Comparison of ENCODE assay signal across 1 cellular context in the genomic region with DNA sequence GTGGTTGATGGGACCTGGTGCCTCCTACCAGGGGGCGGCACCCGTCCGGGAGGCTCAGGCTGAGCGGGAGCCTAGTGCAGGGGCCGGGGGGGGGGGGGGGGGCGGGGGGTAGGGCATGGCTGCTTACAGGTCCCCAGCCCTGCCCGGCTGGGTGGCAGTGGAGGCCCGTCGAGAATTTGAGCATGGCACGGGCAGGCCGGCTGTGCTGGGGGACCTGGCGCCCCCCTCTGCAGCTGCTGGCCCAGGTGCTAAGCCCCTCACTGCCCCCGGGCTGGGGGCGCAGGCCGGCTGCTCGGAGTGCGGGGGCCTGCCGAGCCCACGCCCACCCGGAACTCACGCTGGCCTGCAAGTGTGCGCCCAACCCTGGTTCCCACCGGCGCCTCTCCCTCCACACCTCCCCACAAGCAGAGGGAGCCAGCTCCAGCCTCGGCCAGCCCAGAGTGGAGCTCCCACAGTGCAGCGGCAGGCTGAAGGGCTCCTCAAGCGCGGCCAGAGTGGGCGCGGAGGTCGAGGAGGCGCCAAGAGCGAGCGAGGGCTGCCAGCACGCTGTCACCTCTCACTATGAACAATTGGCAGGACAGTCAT.
TF ChIP-seq lines count a peak whose summit lies in the region.

No MANE protein-coding gene starts in this region.

TF ChIP-seq in K562, 482 proteins besides CTCF, POLR2A, EP300 and RAD21:
- TF ChIP-seq TCF15 (CRISPR knock-in tag; IDR thresholded peaks at IDR 0.05) = no peak
- TF ChIP-seq, protein P1, sequence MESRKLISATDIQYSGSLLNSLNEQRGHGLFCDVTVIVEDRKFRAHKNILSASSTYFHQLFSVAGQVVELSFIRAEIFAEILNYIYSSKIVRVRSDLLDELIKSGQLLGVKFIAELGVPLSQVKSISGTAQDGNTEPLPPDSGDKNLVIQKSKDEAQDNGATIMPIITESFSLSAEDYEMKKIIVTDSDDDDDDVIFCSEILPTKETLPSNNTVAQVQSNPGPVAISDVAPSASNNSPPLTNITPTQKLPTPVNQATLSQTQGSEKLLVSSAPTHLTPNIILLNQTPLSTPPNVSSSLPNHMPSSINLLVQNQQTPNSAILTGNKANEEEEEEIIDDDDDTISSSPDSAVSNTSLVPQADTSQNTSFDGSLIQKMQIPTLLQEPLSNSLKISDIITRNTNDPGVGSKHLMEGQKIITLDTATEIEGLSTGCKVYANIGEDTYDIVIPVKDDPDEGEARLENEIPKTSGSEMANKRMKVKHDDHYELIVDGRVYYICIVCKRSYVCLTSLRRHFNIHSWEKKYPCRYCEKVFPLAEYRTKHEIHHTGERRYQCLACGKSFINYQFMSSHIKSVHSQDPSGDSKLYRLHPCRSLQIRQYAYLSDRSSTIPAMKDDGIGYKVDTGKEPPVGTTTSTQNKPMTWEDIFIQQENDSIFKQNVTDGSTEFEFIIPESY (CRISPR knock-in tag; IDR thresholded peaks at IDR 0.05) = 0 out of 2 replicates have a peak, but pooled peaks have one; percentile 20
TF ChIP-seq in K562: peak in this region for 1.
